ENCODE assay signal across 27 cellular contexts in the genomic region with DNA sequence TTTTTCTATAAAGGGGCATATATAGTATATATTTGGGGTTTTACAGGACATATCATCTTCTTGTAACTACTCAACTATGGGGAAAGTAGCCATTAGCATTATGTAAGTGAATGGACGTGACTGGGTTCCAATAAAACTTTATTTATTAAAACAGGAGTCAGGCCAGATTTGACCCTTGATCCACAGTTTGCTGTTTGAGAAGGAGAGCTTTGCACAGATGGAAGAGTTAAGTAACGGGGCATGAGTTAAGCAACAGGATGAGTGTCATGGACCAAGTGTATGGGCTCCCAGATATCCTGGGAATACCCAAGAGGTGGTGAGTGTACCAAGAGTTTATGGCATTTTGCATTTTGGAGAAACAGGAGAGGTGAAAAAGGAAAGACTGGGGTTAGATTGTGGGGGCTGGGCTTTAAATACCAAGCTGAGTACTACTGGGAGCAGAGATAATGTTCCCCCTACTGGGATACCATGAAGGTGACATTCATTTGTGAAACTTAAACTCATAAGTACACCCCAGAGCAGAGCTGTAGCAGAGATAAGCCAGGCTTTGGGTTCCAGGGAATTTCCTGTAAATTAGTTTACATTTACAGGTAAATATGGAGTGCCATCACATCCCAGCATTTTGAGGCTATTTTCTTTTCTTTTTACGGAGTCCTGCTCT. TPM values are rescaled to one million over a fixed set of nuclear protein-coding genes. Genes with fewer than 3 reads are reported as not detected.
"Had no signal": no experiment of that assay in that cellular context is flagged by ENCODE, and none has a peak within 500 bp of the region (broad histone marks: within the 10 kb centered on the region; RNA-seq: fewer than 3 reads in every experiment).

No MANE protein-coding gene starts in this region.

- H2AFZ ChIP-seq: neural progenitor cell had no signal

- H3K9me3 Mint-ChIP-seq: activated CD4-positive, alpha-beta T cell treated with anti-CD3 and anti-CD28 coated beads, Interleukin-2, amount 10 ng/mL, durations not matched to agents 24 days and 14 days; activated CD8-positive, alpha-beta T cell treated with anti-CD3 and anti-CD28 coated beads for 36 hours; activated naive CD8-positive, alpha-beta T cell treated with anti-CD3 and anti-CD28 coated beads, Interleukin-2, amount 50 U/mL, for 24 hours; dendritic cell treated with granulocyte-macrophage colony-stimulating factor and Interleukin-4, amounts not matched to agents 40 ng/mL and 50 ng/mL, for 4 days; neural progenitor cell had no signal

- H3K9me3 ChIP-seq: body of pancreas, left lung, sigmoid colon, testis, uterus had no signal

- H3K36me3 ChIP-seq: left lung, neural progenitor cell, sigmoid colon, uterus had no signal

- H3K27me3 ChIP-seq: body of pancreas, left lung, neural progenitor cell, sigmoid colon, testis, uterus had no signal

- H3K4me3 ChIP-seq: body of pancreas, left lung, lung, neural progenitor cell, sigmoid colon, testis, uterus had no signal

- DNase-seq: activated CD4-positive, alpha-beta T cell treated with anti-CD3 and anti-CD28 coated beads, Interleukin-2, amount 10 ng/mL, durations not matched to agents 24 days and 14 days; activated CD8-positive, alpha-beta memory T cell treated with anti-CD3 and anti-CD28 coated beads, Interleukin-2, amount 10 ng/mL, durations not matched to agents 7 days and 5 days; activated CD8-positive, alpha-beta T cell treated with anti-CD3 and anti-CD28 coated beads for 36 hours; activated gamma-delta T cell; activated naive CD4-positive, alpha-beta T cell treated with anti-CD3 and anti-CD28 coated beads, Interleukin-2, amount 50 U/mL, for 16 hours; activated naive CD8-positive, alpha-beta T cell treated with anti-CD3 and anti-CD28 coated beads, Interleukin-2, amount 50 U/mL, for 24 hours; activated T-cell treated with anti-CD3 and anti-CD28 coated beads for 4 hours; anterior cingulate cortex; body of pancreas; caudate nucleus; effector CD8-positive, alpha-beta T cell; left lung; naive thymus-derived CD8-positive, alpha-beta T cell; sigmoid colon; stimulated activated CD4-positive, alpha-beta T cell treated with anti-CD3 and anti-CD28 coated beads, Interleukin-2, amount 100 ng/mL, for 48 hours; stimulated activated naive CD4-positive, alpha-beta T cell; T-helper 17 cell; testis; uterus had no signal

- H3K4me3 Mint-ChIP-seq: activated CD4-positive, alpha-beta T cell treated with anti-CD3 and anti-CD28 coated beads, Interleukin-2, amount 10 ng/mL, durations not matched to agents 24 days and 14 days; activated CD8-positive, alpha-beta memory T cell treated with anti-CD3 and anti-CD28 coated beads, Interleukin-2, amount 10 ng/mL, durations not matched to agents 7 days and 5 days; activated CD8-positive, alpha-beta T cell treated with anti-CD3 and anti-CD28 coated beads for 36 hours; activated naive CD8-positive, alpha-beta T cell treated with anti-CD3 and anti-CD28 coated beads, Interleukin-2, amount 50 U/mL, for 24 hours; dendritic cell treated with granulocyte-macrophage colony-stimulating factor and Interleukin-4, amounts not matched to agents 40 ng/mL and 50 ng/mL, for 4 days; naive thymus-derived CD8-positive, alpha-beta T cell; neural progenitor cell; T-helper 17 cell had no signal

- H3K36me3 Mint-ChIP-seq: activated CD8-positive, alpha-beta memory T cell treated with anti-CD3 and anti-CD28 coated beads, Interleukin-2, amount 10 ng/mL, durations not matched to agents 7 days and 5 days; neural progenitor cell had no signal

- H3K27ac ChIP-seq: body of pancreas, left lung, neural progenitor cell, sigmoid colon, testis, uterus had no signal

- H3K9ac ChIP-seq: neural progenitor cell had no signal

- H3K4me1 ChIP-seq: body of pancreas, left lung, sigmoid colon, uterus had no signal

- H3K27ac Mint-ChIP-seq: activated CD4-positive, alpha-beta T cell treated with anti-CD3 and anti-CD28 coated beads, Interleukin-2, amount 10 ng/mL, durations not matched to agents 24 days and 14 days; activated CD8-positive, alpha-beta T cell treated with anti-CD3 and anti-CD28 coated beads for 36 hours; activated naive CD8-positive, alpha-beta T cell treated with anti-CD3 and anti-CD28 coated beads, Interleukin-2, amount 50 U/mL, for 24 hours; dendritic cell treated with granulocyte-macrophage colony-stimulating factor and Interleukin-4, amounts not matched to agents 40 ng/mL and 50 ng/mL, for 4 days; naive thymus-derived CD8-positive, alpha-beta T cell; neural progenitor cell; T-helper 17 cell had no signal

- ATAC-seq: activated CD4-positive, CD25-positive, alpha-beta regulatory T cell treated with anti-CD3 and anti-CD28 coated beads, Interleukin-2, amount 50 U/mL, for 24 hours; activated CD8-positive, alpha-beta memory T cell treated with anti-CD3 and anti-CD28 coated beads, Interleukin-2, amount 10 ng/mL, durations not matched to agents 7 days and 5 days; activated CD8-positive, alpha-beta T cell treated with anti-CD3 and anti-CD28 coated beads for 36 hours; activated naive CD8-positive, alpha-beta T cell treated with anti-CD3 and anti-CD28 coated beads, Interleukin-2, amount 50 U/mL, for 24 hours; body of pancreas; esophagus mucosa; left lung; naive thymus-derived CD8-positive, alpha-beta T cell; T-helper 17 cell had no signal

- H3K4me2 ChIP-seq: neural progenitor cell had no signal

- H3K4me1 Mint-ChIP-seq: activated CD4-positive, alpha-beta T cell treated with anti-CD3 and anti-CD28 coated beads, Interleukin-2, amount 10 ng/mL, durations not matched to agents 24 days and 14 days; naive thymus-derived CD8-positive, alpha-beta T cell had no signal

RNA-seq across cellular contexts. Expression of a gene that starts 18.5 kb away (rescaled TPM):
- total RNA-seq: activated CD8-positive, alpha-beta T cell treated with anti-CD3 and anti-CD28 coated beads for 36 hours; T-helper 17 cell had no signal

RNA-seq across cellular contexts. Expression of a gene that starts 54.1 kb away (rescaled TPM):
- total RNA-seq: activated CD4-positive, alpha-beta T cell treated with anti-CD3 and anti-CD28 coated beads, Interleukin-2, amount 10 ng/mL, durations not matched to agents 24 days and 14 days; activated CD8-positive, alpha-beta memory T cell treated with anti-CD3 and anti-CD28 coated beads, Interleukin-2, amount 10 ng/mL, durations not matched to agents 7 days and 5 days; activated CD8-positive, alpha-beta T cell treated with anti-CD3 and anti-CD28 coated beads for 36 hours; body of pancreas; esophagus mucosa; kidney epithelial cell; naive thymus-derived CD8-positive, alpha-beta T cell; omental fat pad; posterior vena cava; T-helper 17 cell had no signal
- polyA plus RNA-seq: naive thymus-derived CD8-positive, alpha-beta T cell; sigmoid colon had no signal
